Comparison of ENCODE assay signal across 8 cellular contexts in genomic region chr11:58574851-58575250, GRCh38. TPM values are rescaled to one million over a fixed set of nuclear protein-coding genes. Genes with fewer than 3 reads are reported as not detected.
DNase-seq lines count a peak whose midpoint lies in the region; TF ChIP-seq lines count a peak whose summit lies in the region.

No MANE protein-coding gene starts in this region.

- no peaks in the 10 kb centered on the region for H3K9me3 ChIP-seq in Peyer's patch

- TF ChIP-seq CTCF in Peyer's patch (IDR thresholded peaks at IDR 0.05): no peak

- no peaks in the 10 kb centered on the region for H3K27me3 ChIP-seq in Peyer's patch

- TF ChIP-seq POLR2A in Peyer's patch (IDR thresholded peaks at IDR 0.05): no peak

- peak overlapping the region; percentile 24 to 44 (median 37) for H3K4me3 ChIP-seq in Peyer's patch
- peak overlapping the region in 6 of 7 experiments; percentile 10 to 34 (median 20) for H3K4me3 ChIP-seq in skin epidermis

- peak; percentile 32 for DNase-seq in GM03348 (ENCODE audit: low spot score)
- DNase-seq in Peyer's patch: no peak
- DNase-seq in epithelial cell of prostate (ENCODE audit: low read depth, low spot score): no peak
- DNase-seq in midbrain (lab: John Stamatoyannopoulos, UW): no peak
- no peak for DNase-seq in hepatic stellate cell (ENCODE audit: low spot score)
- no peak for DNase-seq in Kasumi-1 (lab: John Stamatoyannopoulos, UW)
- DNase-seq in pons (ENCODE audit: low spot score): no peak

- peak overlapping the region; percentile 75 to 100 (median 100) for H3K27ac ChIP-seq in Peyer's patch
- peak overlapping the region; percentile 100 for H3K27ac ChIP-seq in epithelial cell of prostate
- peak overlapping the region in 20 of 21 experiments; percentile 45 to 100 (median 100) for H3K27ac ChIP-seq in skin epidermis

- peaks cover 0 to 1% (median 0%) of the 10 kb centered on the region in 3 donors for H3K36me3 ChIP-seq in Peyer's patch

- H3K4me1 ChIP-seq in Peyer's patch: peaks cover 0 to 32% (median 15%) of the 10 kb centered on the region in 4 donors

RNA-seq across cellular contexts. Expression of gene LPXN, which starts 0.8 kb away (rescaled TPM):
- total RNA-seq in Peyer's patch: 10 to 100 TPM; 12.3 to 66.0 (median 18.2) TPM

RNA-seq across cellular contexts. Expression of gene ZFP91, which starts 4.0 kb away (rescaled TPM):
- total RNA-seq in Peyer's patch: 10 to 100 TPM; 42.4 to 58.3 (median 45.9) TPM

RNA-seq across cellular contexts. Expression of gene CNTF, which starts 47.6 kb away (rescaled TPM):
- 1 to 10 TPM in 3 of 4 donors, not detected in 1; 3.5 to 6.8 (median 5.3) TPM for total RNA-seq in Peyer's patch
